ENCODE assay signal across 1 cellular context in genomic region chr9:110668528-110669167, GRCh38.
TF ChIP-seq lines count a peak whose summit lies in the region.

MUSK (plus strand) TSS chr9:110668791; CDS start chr9:110668905, 114 bp downstream.

TF ChIP-seq in GM23338, 12 proteins besides CTCF, POLR2A, EP300 and RAD21:
- TF ChIP-seq ZNF462 (CRISPR knock-in tag; IDR thresholded peaks at IDR 0.05) (no peak), STAT1 (IDR thresholded peaks at IDR 0.05; ENCODE audit: unreplicated experiment) (no peak), CREB1 (CRISPR knock-in tag; IDR thresholded peaks at IDR 0.05; ENCODE audit: low read depth) (no peak), ZNF331 (CRISPR knock-in tag; IDR thresholded peaks at IDR 0.05; ENCODE audit: low read depth) (no peak)
